In genomic region chr13:49443689-49444516, GRCh38 we compare ENCODE assay signal across 8 cellular contexts. TPM values are rescaled to one million over a fixed set of nuclear protein-coding genes. Genes with fewer than 3 reads are reported as not detected.
A peak's percentile ranks its signal among the peaks of the same experiment; 100 is the strongest.
DNase-seq lines count a peak whose midpoint lies in the region; FAIRE-seq and TF ChIP-seq lines count a peak whose summit lies in the region.

CAB39L (minus strand) TSS chr13:49444064; CDS start chr13:49382910, 61,154 bp downstream.
SETDB2 (plus strand) TSS chr13:49444274; CDS start chr13:49451894, 7,620 bp downstream.

- H3K9ac ChIP-seq in MM.1S (ENCODE audit: low read length) = peak within 1 kb of the TSS; percentile 75
- peak within 1 kb of the TSS; percentile 91 for H3K9ac ChIP-seq in neuronal stem cell (ENCODE audit: low read depth, low read length, poor library complexity)

- H2AFZ ChIP-seq in MM.1S (ENCODE audit: low read length) = peak within 1 kb of the TSS; percentile 80
- H2AFZ ChIP-seq in neuronal stem cell (ENCODE audit: low read length) = peak within 1 kb of the TSS; percentile 93

- H2BK120ac ChIP-seq in neuronal stem cell (ENCODE audit: low read depth, low read length) = no peak within 1 kb of the TSS

- no peak within 1 kb of the TSS for H4K8ac ChIP-seq in neuronal stem cell (ENCODE audit: low read depth, low read length)

- no peak within 1 kb of the TSS for H3K4ac ChIP-seq in neuronal stem cell (ENCODE audit: low read length)

- H3K27me3 Mint-ChIP-seq in activated naive CD4-positive, alpha-beta T cell treated with anti-CD3 and anti-CD28 coated beads for 36 hours (ENCODE audit: low read depth) = no peaks in the 10 kb centered on the region

- H2AK5ac ChIP-seq in neuronal stem cell (ENCODE audit: low read depth, low read length) = no peak within 1 kb of the TSS

- peaks cover 4% of the 10 kb centered on the region; the same call in 1 of the 2 replicates for H3K4me1 ChIP-seq in MM.1S (ENCODE audit: low read length)
- no peaks in the 10 kb centered on the region for H3K4me1 ChIP-seq in SJCRH30
- H3K4me1 ChIP-seq in neuronal stem cell (ENCODE audit: control insufficient read depth in 2 of 2, insufficient read depth in 1 of 2, low read depth in 1 of 2, low read length in 2 of 2) = peaks cover 0 to 2% of the 10 kb centered on the region in 2 donors

- H4K91ac ChIP-seq in neuronal stem cell (ENCODE audit: low read depth, low read length, poor library complexity) = no peak within 1 kb of the TSS

- peak; percentile 53 for FAIRE-seq in frontal cortex (lab: Jason Lieb, UNC)

- peak within 1 kb of the TSS; percentile 92 for H3K4me3 Mint-ChIP-seq in activated naive CD4-positive, alpha-beta T cell treated with anti-CD3 and anti-CD28 coated beads for 36 hours

- no peaks in the 10 kb centered on the region for H3K36me3 ChIP-seq in MM.1S (replicated peaks; ENCODE audit: insufficient read depth, low read length)
- H3K36me3 ChIP-seq in SJCRH30 = no peaks in the 10 kb centered on the region
- H3K36me3 ChIP-seq in neuronal stem cell (replicated peaks in 1 of 2; ENCODE audit: control insufficient read depth in 2 of 2, insufficient read depth in 2 of 2, low read length in 2 of 2) = peaks cover 0 to 8% of the 10 kb centered on the region in 2 donors

- H3F3A ChIP-seq in MM.1S (ENCODE audit: insufficient read depth, low read length) = peaks cover 8% of the 10 kb centered on the region

- peaks cover 56% of the 10 kb centered on the region for H3K4me1 Mint-ChIP-seq in activated naive CD4-positive, alpha-beta T cell treated with anti-CD3 and anti-CD28 coated beads for 36 hours (ENCODE audit: low read depth)

- peak within 1 kb of the TSS; percentile 80 for H3K4me3 ChIP-seq in MM.1S (ENCODE audit: low read length)
- peak within 1 kb of the TSS; percentile 74 for H3K4me3 ChIP-seq in SJCRH30
- H3K4me3 ChIP-seq in neuronal stem cell (ENCODE audit: low read length in 2 of 2) = peak within 1 kb of the TSS; percentile 74 to 91

- TF ChIP-seq CTCF in MM.1S (IDR thresholded peaks at IDR 0.05; ENCODE audit: low read length) (no peak; the same call in 1 of the 2 replicates), subcutaneous adipose tissue (IDR thresholded peaks at IDR 0.05; ENCODE audit: low read depth) (no peak)

- CTCF ChIA-PET in activated naive CD4-positive, alpha-beta T cell treated with anti-CD3 and anti-CD28 coated beads for 36 hours (lab: Charles Lee) = interaction anchor here (0.6 to 2.1 kb wide), 8 partner anchors 8 to 260 kb away, joined by 3 to 8 read pairs (median 3); partner anchors contain the start of gene PHF11

- H3K36me3 Mint-ChIP-seq in activated naive CD4-positive, alpha-beta T cell treated with anti-CD3 and anti-CD28 coated beads for 36 hours (ENCODE audit: low read depth) = peaks cover 6% of the 10 kb centered on the region

- no peaks in the 10 kb centered on the region for H4K20me1 ChIP-seq in MM.1S (ENCODE audit: insufficient read depth, low read length)

- no peak within 1 kb of the TSS for H2BK12ac ChIP-seq in neuronal stem cell (ENCODE audit: low read length)

- H3K18ac ChIP-seq in neuronal stem cell (ENCODE audit: low read length) = peak within 1 kb of the TSS; percentile 94

- H3K9me3 Mint-ChIP-seq in activated naive CD4-positive, alpha-beta T cell treated with anti-CD3 and anti-CD28 coated beads for 36 hours = no peaks in the 10 kb centered on the region

- no peaks in the 10 kb centered on the region for H3K9me2 ChIP-seq in MM.1S (replicated peaks; ENCODE audit: insufficient read depth, low read length)

- H3K14ac ChIP-seq in neuronal stem cell (ENCODE audit: low read length) = peak within 1 kb of the TSS; percentile 79

- H3K27me3 ChIP-seq in MM.1S (replicated peaks; ENCODE audit: insufficient read depth, low read length) (no peaks in the 10 kb centered on the region), SJCRH30 (no peaks in the 10 kb centered on the region), neuronal stem cell (ENCODE audit: control insufficient read depth in 3 of 3, insufficient read depth in 3 of 3, low read depth in 1 of 3, low read length in 3 of 3) (no peaks in the 10 kb centered on the region)

- DNase-seq in GF-D8 (lab: John Stamatoyannopoulos, UW) = peak; percentile 100
- peak; percentile 100 for DNase-seq in HCEC 1CT
- peak; percentile 96 for DNase-seq in MM.1S
- peak; percentile 98 to 99 for DNase-seq in SJCRH30
- peak; percentile 99 for DNase-seq in activated naive CD4-positive, alpha-beta T cell treated with anti-CD3 and anti-CD28 coated beads for 36 hours
- peak; percentile 79 to 88 for DNase-seq in frontal cortex (ENCODE audit: low spot score in 2 of 2)
- DNase-seq in neuronal stem cell (ENCODE audit: low spot score) = peak; percentile 95

- peak within 1 kb of the TSS; percentile 97 for H3K23ac ChIP-seq in neuronal stem cell (ENCODE audit: low read depth, low read length, poor library complexity)

- peak within 1 kb of the TSS; percentile 96 for H3K27ac Mint-ChIP-seq in activated naive CD4-positive, alpha-beta T cell treated with anti-CD3 and anti-CD28 coated beads for 36 hours

- H3K9me3 ChIP-seq in MM.1S (replicated peaks; ENCODE audit: insufficient read depth, low read length) (no peaks in the 10 kb centered on the region), SJCRH30 (replicated peaks) (no peaks in the 10 kb centered on the region), neuronal stem cell (replicated peaks in 1 of 2; ENCODE audit: control insufficient read depth in 2 of 2, insufficient read depth in 1 of 2, low read depth in 1 of 2, low read length in 2 of 2) (no peaks in the 10 kb centered on the region)

- H3K79me2 ChIP-seq in MM.1S (ENCODE audit: low read length) = peaks cover 25% of the 10 kb centered on the region

- H3K4me2 ChIP-seq in MM.1S (ENCODE audit: low read depth, low read length) = peak within 1 kb of the TSS; percentile 70
- peak within 1 kb of the TSS; percentile 84 for H3K4me2 ChIP-seq in neuronal stem cell (ENCODE audit: insufficient read depth, low read length, poor library complexity, severe bottlenecking)

- H3K27ac ChIP-seq in MM.1S (ENCODE audit: low read length) (peak within 1 kb of the TSS; percentile 89), SJCRH30 (peak within 1 kb of the TSS; percentile 93), neuronal stem cell (replicated peaks; ENCODE audit: low read length) (peak within 1 kb of the TSS; percentile 78)

- no peaks in the 10 kb centered on the region for H3K79me1 ChIP-seq in neuronal stem cell (ENCODE audit: low read depth, low read length)

- intact Hi-C loops in activated naive CD4-positive, alpha-beta T cell treated with anti-CD3 and anti-CD28 coated beads for 36 hours (cut with micrococcal nuclease) = loop anchor here (1.0 to 10.0 kb wide), 18 partner anchors 10 to 1299 kb away; partner anchors contain the start of genes EBPL, LPAR6, PHF11 and RCBTB1

- H2BK15ac ChIP-seq in neuronal stem cell (ENCODE audit: low read length) = peak within 1 kb of the TSS; percentile 91

- no CpG with 5 or more reads among the region's 54 CpGs for WGBS in neuronal stem cell (ENCODE audit: extremely low coverage in 2 of 2, insufficient read length in 2 of 2, insufficient replicate concordance in 1 of 2), 2 donors

- peak within 1 kb of the TSS; percentile 91 for H2BK5ac ChIP-seq in neuronal stem cell (ENCODE audit: low read length)

RNA-seq across cellular contexts. Expression of gene CAB39L, which starts in this region (rescaled TPM):
- total RNA-seq in SJCRH30 (2014; rRNA removed; shearing (Covaris generic)) = 2.4 and 3.3 TPM in 2 replicates
- 1 to 10 TPM; 3.8 to 4.5 TPM for total RNA-seq in activated naive CD4-positive, alpha-beta T cell treated with anti-CD3 and anti-CD28 coated beads for 36 hours
- 43.2 TPM for total RNA-seq in frontal cortex
- 13.7 TPM for polyA plus RNA-seq in neuronal stem cell (2013, experiment 1 of 2)
- 13.9 TPM for polyA plus RNA-seq in neuronal stem cell (2013, experiment 2 of 2)
- 10 to 100 TPM; 51.7 to 72.9 (median 62.1) TPM for total RNA-seq in subcutaneous adipose tissue

RNA-seq across cellular contexts. Expression of gene SETDB2, which starts in this region (rescaled TPM):
- 8.9 and 10.9 TPM in 2 replicates for total RNA-seq in SJCRH30 (2014; rRNA removed; shearing (Covaris generic))
- total RNA-seq in activated naive CD4-positive, alpha-beta T cell treated with anti-CD3 and anti-CD28 coated beads for 36 hours = 10 to 100 TPM; 15.8 to 16.2 TPM
- total RNA-seq in frontal cortex = 16.7 TPM
- 4.1 TPM for polyA plus RNA-seq in neuronal stem cell (2013, experiment 1 of 2)
- polyA plus RNA-seq in neuronal stem cell (2013, experiment 2 of 2) = 4.3 TPM
- 10 to 100 TPM; 10.3 to 18.2 (median 14.5) TPM for total RNA-seq in subcutaneous adipose tissue

Comparison
In these comparisons a context has a peak if more than half of its experiments do, and no peak if none do; other contexts are left out.
1. Peak in every context shown above with its lines: DNase-seq, H3K4me3 ChIP-seq and H3K27ac ChIP-seq.